1 cellular context compared by ENCODE assay signal in the genomic region with DNA sequence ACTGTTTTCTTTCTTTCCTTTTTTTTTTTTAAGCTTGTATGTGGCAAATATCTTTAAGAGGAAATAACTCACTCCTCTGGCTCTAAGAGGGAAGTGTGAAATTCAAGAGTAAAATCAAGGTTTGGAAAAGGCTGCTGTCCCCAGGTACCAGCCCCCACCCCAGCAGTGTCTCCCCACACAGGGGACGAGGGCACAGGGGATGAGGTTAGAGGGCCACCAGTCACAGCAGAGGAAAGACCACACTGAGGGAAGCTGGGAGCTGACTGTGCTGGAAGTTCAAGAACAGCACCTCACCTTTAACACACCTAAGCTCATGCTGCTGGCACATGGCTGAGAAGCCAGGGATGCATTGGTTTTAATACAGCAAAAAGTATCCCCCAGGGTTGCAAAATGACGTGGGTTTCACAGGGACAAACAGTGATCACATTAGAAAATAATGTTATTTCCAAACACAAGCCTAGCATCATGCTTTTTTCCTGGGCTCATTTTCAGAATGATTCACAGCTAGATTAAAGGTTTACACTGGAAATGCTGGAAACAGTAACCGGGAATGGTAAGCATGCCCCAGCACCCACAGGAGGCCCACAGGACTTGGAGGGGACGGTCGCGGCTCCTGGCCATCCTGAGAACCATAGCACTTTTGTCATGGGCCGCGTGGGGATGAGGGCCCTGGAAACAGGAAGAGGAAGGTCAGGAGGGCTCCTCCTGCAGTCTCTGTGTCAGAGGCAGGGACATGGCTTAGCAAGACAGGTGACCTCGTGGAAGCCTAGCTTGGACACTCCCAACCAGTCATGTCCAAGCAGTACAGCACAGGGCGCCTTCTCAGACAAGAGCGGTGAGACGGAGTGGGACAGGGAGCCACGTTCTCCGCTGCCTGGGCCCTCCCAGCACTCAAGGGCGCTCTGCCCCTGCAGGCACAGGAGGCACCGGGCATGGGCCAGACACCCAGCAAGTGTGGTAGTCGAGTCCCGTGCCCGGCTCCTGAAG.
TF ChIP-seq lines count a peak whose summit lies in the region.

No MANE protein-coding gene starts in this region.

TF ChIP-seq in GM12878, 131 proteins besides CTCF, POLR2A, EP300 and RAD21:
- TF ChIP-seq NRF1 (conservative IDR thresholded peaks at IDR 0.05; ENCODE audit: low read depth, low read length) (no peak), SUZ12 (IDR thresholded peaks at IDR 0.05; ENCODE audit: unreplicated experiment) (no peak), KDM1A (IDR thresholded peaks at IDR 0.05; ENCODE audit: borderline replicate concordance) (no peak), POLR2AphosphoS2 (IDR thresholded peaks at IDR 0.05; ENCODE audit: low read depth, low read length) (no peak), MLLT1 (IDR thresholded peaks at IDR 0.05) (no peak), EGR1 (IDR thresholded peaks at IDR 0.05; ENCODE audit: borderline replicate concordance in 1 of 2, low read depth in 2 of 2, low read length in 2 of 2) (no peak), ZNF384 (IDR thresholded peaks at IDR 0.05; ENCODE audit: borderline replicate concordance, low read depth, low read length) (no peak), TBL1XR1 (IDR thresholded peaks at IDR 0.05; ENCODE audit: low read depth, low read length) (no peak), TCF3 (IDR thresholded peaks at IDR 0.05; ENCODE audit: borderline replicate concordance, insufficient read depth, low read depth, low read length) (no peak), ETV6 (conservative IDR thresholded peaks at IDR 0.05 in 1 of 2, IDR thresholded peaks at IDR 0.05 in 1 of 2; ENCODE audit: borderline replicate concordance in 1 of 2, low read depth in 1 of 2) (no peak), JUNB (IDR thresholded peaks at IDR 0.05) (no peak), NFIC (IDR thresholded peaks at IDR 0.05; ENCODE audit: low read depth, low read length) (no peak)
- TF ChIP-seq, protein P1, sequence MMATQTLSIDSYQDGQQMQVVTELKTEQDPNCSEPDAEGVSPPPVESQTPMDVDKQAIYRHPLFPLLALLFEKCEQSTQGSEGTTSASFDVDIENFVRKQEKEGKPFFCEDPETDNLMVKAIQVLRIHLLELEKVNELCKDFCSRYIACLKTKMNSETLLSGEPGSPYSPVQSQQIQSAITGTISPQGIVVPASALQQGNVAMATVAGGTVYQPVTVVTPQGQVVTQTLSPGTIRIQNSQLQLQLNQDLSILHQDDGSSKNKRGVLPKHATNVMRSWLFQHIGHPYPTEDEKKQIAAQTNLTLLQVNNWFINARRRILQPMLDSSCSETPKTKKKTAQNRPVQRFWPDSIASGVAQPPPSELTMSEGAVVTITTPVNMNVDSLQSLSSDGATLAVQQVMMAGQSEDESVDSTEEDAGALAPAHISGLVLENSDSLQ (IDR thresholded peaks at IDR 0.05): no peak
- TF ChIP-seq, protein P2, sequence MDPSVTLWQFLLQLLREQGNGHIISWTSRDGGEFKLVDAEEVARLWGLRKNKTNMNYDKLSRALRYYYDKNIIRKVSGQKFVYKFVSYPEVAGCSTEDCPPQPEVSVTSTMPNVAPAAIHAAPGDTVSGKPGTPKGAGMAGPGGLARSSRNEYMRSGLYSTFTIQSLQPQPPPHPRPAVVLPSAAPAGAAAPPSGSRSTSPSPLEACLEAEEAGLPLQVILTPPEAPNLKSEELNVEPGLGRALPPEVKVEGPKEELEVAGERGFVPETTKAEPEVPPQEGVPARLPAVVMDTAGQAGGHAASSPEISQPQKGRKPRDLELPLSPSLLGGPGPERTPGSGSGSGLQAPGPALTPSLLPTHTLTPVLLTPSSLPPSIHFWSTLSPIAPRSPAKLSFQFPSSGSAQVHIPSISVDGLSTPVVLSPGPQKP (IDR thresholded peaks at IDR 0.05; ENCODE audit: low read depth, low read length): no peak
TF ChIP-seq in GM12878: peak in this region for 0.
